ENCODE assay signal across 6 cellular contexts in the genomic region with DNA sequence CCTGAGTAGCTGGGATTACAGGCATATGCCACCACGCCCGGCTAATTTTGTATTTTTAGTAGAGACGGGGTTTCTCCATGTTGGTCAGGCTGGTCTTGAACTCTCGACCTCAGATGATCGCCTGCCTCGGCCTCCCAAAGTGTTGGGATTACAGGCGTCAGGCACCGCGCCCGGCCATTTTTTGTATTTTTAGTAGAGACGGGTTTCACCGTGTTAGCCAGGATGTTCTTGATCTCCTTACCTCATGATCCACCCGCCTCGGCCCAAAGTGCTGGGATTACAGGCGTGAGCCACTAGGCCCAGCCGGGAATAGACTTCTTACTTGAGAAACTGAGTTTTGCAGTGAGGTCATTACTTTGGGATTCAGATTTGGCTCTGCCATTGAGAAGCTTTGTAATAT. TPM values are rescaled to one million over a fixed set of nuclear protein-coding genes. Genes with fewer than 3 reads are reported as not detected.
"Had no signal": no experiment of that assay in that cellular context is flagged by ENCODE, and none has a peak within 500 bp of the region (broad histone marks: within the 10 kb centered on the region; RNA-seq: fewer than 3 reads in every experiment).

No MANE protein-coding gene starts in this region.

RNA-seq across cellular contexts. Expression of gene LCK, which starts 47.1 kb away (rescaled TPM):
- total RNA-seq: LHCN-M2, MCF 10A, NCI-H460, RPMI7951, SJSA1 had no signal
- polyA plus RNA-seq: SK-N-SH had no signal

RNA-seq across cellular contexts. Expression of gene FAM167B, which starts 51.2 kb away (rescaled TPM):
- total RNA-seq: MCF 10A, NCI-H460, RPMI7951 had no signal
